Comparison of ENCODE assay signal across 14 cellular contexts in the genomic region with DNA sequence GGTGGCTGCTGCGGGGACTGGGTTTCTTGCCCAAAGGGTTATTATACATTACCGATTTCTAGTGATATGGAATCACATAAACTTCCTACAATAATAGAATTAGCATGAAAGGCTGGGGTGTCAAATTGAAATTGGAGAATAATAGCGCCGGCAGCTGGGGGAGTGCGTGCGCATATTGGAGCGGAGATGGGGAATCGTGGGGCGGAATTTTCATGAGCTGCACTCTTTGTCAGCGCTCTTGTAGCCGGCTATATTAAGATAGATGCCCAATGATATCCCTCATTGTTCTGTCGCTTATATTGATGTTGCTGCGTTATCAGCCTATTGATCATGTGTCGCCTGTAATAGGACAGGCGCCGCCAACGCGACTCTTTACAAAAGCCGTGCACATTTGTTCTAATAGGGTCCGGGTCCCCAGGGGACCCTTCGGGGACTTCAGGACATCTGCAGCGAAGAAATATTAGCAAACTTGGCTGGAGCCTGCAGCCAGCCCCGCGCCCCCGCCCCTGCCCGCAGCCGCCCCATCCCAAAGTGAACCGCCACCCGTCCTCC. TPM values are rescaled to one million over a fixed set of nuclear protein-coding genes. Genes with fewer than 3 reads are reported as not detected.
DNase-seq lines count a peak whose midpoint lies in the region; ATAC-seq, FAIRE-seq and TF ChIP-seq lines count a peak whose summit lies in the region.
"Had no signal": no experiment of that assay in that cellular context is flagged by ENCODE, and none has a peak within 500 bp of the region (broad histone marks: within the 10 kb centered on the region; RNA-seq: fewer than 3 reads in every experiment).

No MANE protein-coding gene starts in this region.

- H3K36me3 ChIP-seq in neural progenitor cell = no peaks in the 10 kb centered on the region
- no peaks in the 10 kb centered on the region for H3K36me3 ChIP-seq in pancreas
- H3K36me3 ChIP-seq: prostate gland had no signal

- no peak overlapping the region for H3K4me3 Mint-ChIP-seq in activated naive CD4-positive, alpha-beta T cell treated with anti-CD3 and anti-CD28 coated beads, Interleukin-2, amount 50 U/mL, for 24 hours
- H3K4me3 Mint-ChIP-seq in brain (peak overlapping the region in 4 of 5 experiments; percentile 68 to 83 (median 74)), neural progenitor cell (peak overlapping the region; percentile 33), H9 (peak overlapping the region in 1 of 2 experiments; percentile 43; a peak in 2 of 5 replicates)

- H3K4me1 ChIP-seq in neural progenitor cell (peaks cover 21% of the 10 kb centered on the region), H9 (ENCODE audit: insufficient read depth, low read length) (peaks cover 2% of the 10 kb centered on the region; the same call in 1 of the 2 replicates), pancreas (peaks cover 0 to 4% (median 0%) of the 10 kb centered on the region in 3 donors)
- H3K4me1 ChIP-seq: prostate gland had no signal

- TF ChIP-seq CTCF in brain (conservative IDR thresholded peaks at IDR 0.05) (no peak), neural progenitor cell (IDR thresholded peaks at IDR 0.05) (no peak), H9 (conservative IDR thresholded peaks at IDR 0.05) (no peak), pancreas (IDR thresholded peaks at IDR 0.05) (no peak)

- H3K9me3 ChIP-seq in neural progenitor cell (ENCODE audit: low read depth) (no peaks in the 10 kb centered on the region), H9 (ENCODE audit: control insufficient read depth, low read depth, low read length) (no peaks in the 10 kb centered on the region), pancreas (no peaks in the 10 kb centered on the region)
- H3K9me3 ChIP-seq: prostate gland had no signal

- H3K79me2 ChIP-seq in neural progenitor cell (ENCODE audit: low read depth) = no peaks in the 10 kb centered on the region
- no peaks in the 10 kb centered on the region for H3K79me2 ChIP-seq in H9 (ENCODE audit: insufficient read depth, low read length)

- no peak overlapping the region for H3K4ac ChIP-seq in H9 (ENCODE audit: low read depth, low read length)

- H3K9ac ChIP-seq in neural progenitor cell = no peak overlapping the region
- no peak overlapping the region for H3K9ac ChIP-seq in H9 (ENCODE audit: extremely low read depth, insufficient read length, low read length)

- no peak overlapping the region for H3K23ac ChIP-seq in H9 (ENCODE audit: insufficient read length, low read depth, low read length)

- H2BK15ac ChIP-seq in H9 (ENCODE audit: low read depth, low read length) = no peak overlapping the region

- H2AFZ ChIP-seq in neural progenitor cell (replicated peaks) = no peak overlapping the region
- no peak overlapping the region for H2AFZ ChIP-seq in H9 (ENCODE audit: low read length)

- no peak overlapping the region for H2AK5ac ChIP-seq in H9 (ENCODE audit: insufficient read length, low read length)

- no peak for FAIRE-seq in pancreas (lab: Jason Lieb, UNC)
- FAIRE-seq: endometrium had no signal

- DNase-seq in activated naive CD4-positive, alpha-beta T cell (lab: John Stamatoyannopoulos, UW) = no peak
- DNase-seq in NCI-H748 (lab: John Stamatoyannopoulos, UW; ENCODE audit: unreplicated experiment) (peak; percentile 62), neural progenitor cell (ENCODE audit: low spot score) (peak; percentile 42), H9 (no peak), pancreas (no peak)
- DNase-seq: anterior cingulate cortex, NCI-H1694 treated with DMSO at 0.1 percent for 48 hours, NCI-H446 had no signal

- H2BK20ac ChIP-seq in H9 (ENCODE audit: low read depth, low read length, poor library complexity, severe bottlenecking) = no peak overlapping the region

- H4K8ac ChIP-seq in H9 (replicated peaks; ENCODE audit: insufficient read length, low read depth, low read length) = no peak overlapping the region

- H4K91ac ChIP-seq in H9 (ENCODE audit: insufficient read length, low read depth, low read length) = no peak overlapping the region

- no peaks in the 10 kb centered on the region for H3K36me3 Mint-ChIP-seq in activated naive CD4-positive, alpha-beta T cell treated with anti-CD3 and anti-CD28 coated beads, Interleukin-2, amount 50 U/mL, for 24 hours
- no peaks in the 10 kb centered on the region for H3K36me3 Mint-ChIP-seq in brain
- H3K36me3 Mint-ChIP-seq in neural progenitor cell = no peaks in the 10 kb centered on the region
- H3K36me3 Mint-ChIP-seq in H9 (ENCODE audit: insufficient read depth in 1 of 3, low read depth in 3 of 3) = no peaks in the 10 kb centered on the region; a peak in 1 of 7 replicates

- peaks cover 41% of the 10 kb centered on the region for H3K27me3 Mint-ChIP-seq in activated naive CD4-positive, alpha-beta T cell treated with anti-CD3 and anti-CD28 coated beads, Interleukin-2, amount 50 U/mL, for 24 hours
- H3K27me3 Mint-ChIP-seq in brain (peaks cover 85% of the 10 kb centered on the region), neural progenitor cell (ENCODE audit: insufficient read depth, low read depth) (peaks cover 70% of the 10 kb centered on the region), H9 (ENCODE audit: low read depth) (peaks cover 87% of the 10 kb centered on the region)

- peaks cover 43% of the 10 kb centered on the region for H3F3A ChIP-seq in neural progenitor cell (ENCODE audit: low read depth)

- intact Hi-C loops in pancreas (cut with DNase I) = no loop called here

- peak overlapping the region; percentile 14 for H3K27ac Mint-ChIP-seq in activated naive CD4-positive, alpha-beta T cell treated with anti-CD3 and anti-CD28 coated beads, Interleukin-2, amount 50 U/mL, for 24 hours
- H3K27ac Mint-ChIP-seq in brain (peak overlapping the region in 4 of 5 experiments; percentile 48 to 96 (median 88)), neural progenitor cell (no peak overlapping the region), H9 (no peak overlapping the region)

- no peak overlapping the region for H3T11ph ChIP-seq in H9 (ENCODE audit: low read length)

- no peak overlapping the region for H3K14ac ChIP-seq in H9 (ENCODE audit: insufficient read depth, low read length)

- no peaks in the 10 kb centered on the region for H3K23me2 ChIP-seq in H9 (ENCODE audit: insufficient read length, low read depth, low read length, poor library complexity, severe bottlenecking)

- H3K79me1 ChIP-seq in H9 (ENCODE audit: insufficient read depth, low read depth, low read length, poor library complexity, severe bottlenecking) = no peaks in the 10 kb centered on the region

- H2BK120ac ChIP-seq in H9 (ENCODE audit: low read depth, low read length, poor library complexity, severe bottlenecking) = no peak overlapping the region

- WGBS in H9 (ENCODE audit: extremely low coverage, insufficient read length, low lambda C conversion rate) = no CpG with 5 or more reads among the region's 29 CpGs
- 7 to 8% methylated on average over 29 of the region's 29 CpGs for WGBS in pancreas, 2 donors

- H4K20me1 ChIP-seq in neural progenitor cell (ENCODE audit: low read depth) (peaks cover 88% of the 10 kb centered on the region), H9 (ENCODE audit: control insufficient read depth, insufficient read depth, insufficient read length) (no peaks in the 10 kb centered on the region)

- H3K4me1 Mint-ChIP-seq in activated naive CD4-positive, alpha-beta T cell treated with anti-CD3 and anti-CD28 coated beads, Interleukin-2, amount 50 U/mL, for 24 hours = peaks cover 26% of the 10 kb centered on the region
- H3K4me1 Mint-ChIP-seq in brain = peaks cover 24% of the 10 kb centered on the region
- peaks cover 19% of the 10 kb centered on the region for H3K4me1 Mint-ChIP-seq in neural progenitor cell
- H3K4me1 Mint-ChIP-seq in H9 = peaks cover 12 to 32% of the 10 kb centered on the region in 2 experiments

- no peaks in the 10 kb centered on the region for H3K9me3 Mint-ChIP-seq in activated naive CD4-positive, alpha-beta T cell treated with anti-CD3 and anti-CD28 coated beads, Interleukin-2, amount 50 U/mL, for 24 hours
- H3K9me3 Mint-ChIP-seq in brain (no peaks in the 10 kb centered on the region), neural progenitor cell (peaks cover 4% of the 10 kb centered on the region), H9 (peaks cover 5 to 11% of the 10 kb centered on the region in 2 experiments; a peak in 4 of 5 replicates)

- no peak for ATAC-seq in pancreas
- no peak for ATAC-seq in HG03432 (IDR thresholded peaks at IDR 0.05; ENCODE audit: unreplicated experiment)
- ATAC-seq: left lobe of liver had no signal

- peaks cover 100% of the 10 kb centered on the region for H3K27me3 ChIP-seq in neural progenitor cell
- H3K27me3 ChIP-seq in H9 (ENCODE audit: insufficient read depth, low read length) = peaks cover 79% of the 10 kb centered on the region
- H3K27me3 ChIP-seq in pancreas = peaks cover 7 to 80% (median 27%) of the 10 kb centered on the region in 4 donors

- no peak overlapping the region for H4K5ac ChIP-seq in H9 (ENCODE audit: insufficient read length, low read depth, low read length)

- H3K4me3 ChIP-seq in neural progenitor cell (no peak overlapping the region), pancreas (no peak overlapping the region)
- H3K4me3 ChIP-seq: prostate gland had no signal

- H3K27ac ChIP-seq in neural progenitor cell (no peak overlapping the region), H9 (ENCODE audit: insufficient read length, low read depth, low read length) (no peak overlapping the region), pancreas (no peak overlapping the region)
- H3K27ac ChIP-seq: prostate gland had no signal

- no peak overlapping the region for H3K56ac ChIP-seq in H9 (ENCODE audit: insufficient read length, low read depth, low read length)

- H3K18ac ChIP-seq in H9 (ENCODE audit: insufficient read length, low read depth, low read length) = no peak overlapping the region

- no peak overlapping the region for H3K4me2 ChIP-seq in neural progenitor cell
- no peak overlapping the region for H3K4me2 ChIP-seq in H9 (ENCODE audit: insufficient read depth, insufficient read length, low read length)

- H2BK5ac ChIP-seq in H9 (ENCODE audit: insufficient read length, low read length) = no peak overlapping the region

- H2BK12ac ChIP-seq in H9 (ENCODE audit: insufficient read length, low read depth, low read length) = no peak overlapping the region

RNA-seq across cellular contexts. Expression of gene UNCX, which starts 5.1 kb away (rescaled TPM):
- not detected for polyA plus RNA-seq in brain (ENCODE audit: insufficient read depth, low read depth, low replicate concordance)
- total RNA-seq in neural progenitor cell (ENCODE audit: low replicate concordance) = not detected in 2 replicates
- total RNA-seq in H9 (2021) = not detected in 2 replicates
- total RNA-seq in pancreas = not detected
- not detected for polyA plus RNA-seq in pancreas
- total RNA-seq: left lobe of liver, prostate gland had no signal

Comparison
In these comparisons a context has a peak if more than half of its experiments do, and no peak if none do; other contexts are left out.
1. H3K27ac Mint-ChIP-seq: peak in activated naive CD4-positive, alpha-beta T cell treated with anti-CD3 and anti-CD28 coated beads, Interleukin-2, amount 50 U/mL, for 24 hours (single experiment) and brain (4 of 5); none in neural progenitor cell (single experiment) and H9 (0 of 3).
2. DNase-seq: peak in NCI-H748 (single experiment) and neural progenitor cell (single experiment); none in activated naive CD4-positive, alpha-beta T cell (0 of 4), H9 (single experiment) and pancreas (0 of 6).